ENCODE assay signal across 28 cellular contexts in the genomic region with DNA sequence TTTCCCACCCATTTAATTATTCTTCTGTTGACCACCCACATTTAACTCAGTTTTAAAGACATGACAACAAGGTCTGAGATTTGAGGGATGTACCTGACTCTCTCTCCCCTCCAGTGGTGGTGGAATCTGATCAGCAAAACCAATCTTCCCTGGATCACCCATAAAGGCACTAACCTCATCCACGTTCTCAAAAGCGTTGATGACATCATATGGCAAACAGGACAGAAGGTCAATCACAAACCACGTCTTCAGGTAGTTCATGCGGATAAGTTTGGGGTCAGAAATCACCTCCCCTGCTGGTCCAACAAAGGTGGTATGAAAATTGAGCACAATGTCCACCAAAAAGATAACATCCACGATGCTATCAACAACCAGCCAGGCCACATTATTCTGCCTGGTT.
"Had no signal": no experiment of that assay in that cellular context is flagged by ENCODE, and none has a peak within 500 bp of the region (broad histone marks: within the 10 kb centered on the region; RNA-seq: fewer than 3 reads in every experiment).

No MANE protein-coding gene starts in this region.

- H3K27ac Mint-ChIP-seq: stimulated activated effector memory CD8-positive, alpha-beta T cell treated with anti-CD3 and anti-CD28 coated beads, Interleukin-12 subunit alpha, Interleukin-12 subunit beta, amount 100 ng/mL, for 72 hours; stimulated activated memory B cell treated with anti-CD40 and anti-IgM and Interleukin-4, amounts not matched to agents 10 μg/mL and 1 μg/mL and 100 μg/mL, for 72 hours; stimulated activated naive B cell treated with anti-CD40 and anti-IgM and Interleukin-4, amounts not matched to agents 10 μg/mL and 1 μg/mL and 100 μg/mL, for 72 hours; stimulated activated naive CD8-positive, alpha-beta T cell treated with anti-CD3 and anti-CD28 coated beads, Interleukin-15, amount 100 ng/mL, for 72 hours; stimulated activated naive CD8-positive, alpha-beta T cell treated with anti-CD3 and anti-CD28 coated beads, Interleukin-15, Interleukin-2, amounts not matched to agents 100 ng/mL and 50 ng/mL, for 24 hours; type B pancreatic cell had no signal

- H3K27ac ChIP-seq: stomach, suprapubic skin, testis, thoracic aorta, thyroid gland, tibial artery, tibial nerve, transverse colon, upper lobe of left lung, upper lobe of right lung, uterus, vagina had no signal

- H3K4me3 ChIP-seq: stomach, suprapubic skin, testis, thoracic aorta, thyroid gland, tibial artery, tibial nerve, transverse colon, upper lobe of left lung, upper lobe of right lung, uterus, vagina had no signal

- H3K36me3 Mint-ChIP-seq: stimulated activated effector memory CD8-positive, alpha-beta T cell treated with anti-CD3 and anti-CD28 coated beads, Interleukin-12 subunit alpha, Interleukin-12 subunit beta, amount 100 ng/mL, for 72 hours; stimulated activated memory B cell treated with anti-CD40 and anti-IgM and Interleukin-4, amounts not matched to agents 10 μg/mL and 1 μg/mL and 100 μg/mL, for 72 hours; stimulated activated naive B cell treated with anti-CD40 and anti-IgM and Interleukin-4, amounts not matched to agents 10 μg/mL and 1 μg/mL and 100 μg/mL, for 72 hours; type B pancreatic cell had no signal

- H3K4me1 ChIP-seq: stomach, suprapubic skin, testis, thyroid gland, tibial artery, tibial nerve, transverse colon, upper lobe of left lung, upper lobe of right lung, uterus, vagina had no signal

- H3K36me3 ChIP-seq: stomach, suprapubic skin, thoracic aorta, thyroid gland, tibial artery, tibial nerve, transverse colon, upper lobe of left lung, upper lobe of right lung, uterus, vagina had no signal

- DNase-seq: stimulated activated CD4-positive, alpha-beta T cell treated with anti-CD3 and anti-CD28 coated beads, Interleukin-2, amount 100 ng/mL, for 48 hours; stimulated activated CD4-positive, alpha-beta T cell treated with anti-CD3 and anti-CD28 coated beads, Interleukin-4, amount 100 ng/mL, for 1 hour; stimulated activated CD4-positive, alpha-beta T cell treated with anti-CD3 and anti-CD28 coated beads, Interleukin-4, amount 100 ng/mL, for 24 hours; stimulated activated CD4-positive, alpha-beta T cell treated with anti-CD3 and anti-CD28 coated beads, Interleukin-4, amount 100 ng/mL, for 4 hours; stimulated activated CD8-positive, alpha-beta memory T cell treated with anti-CD3 and anti-CD28 coated beads, Interleukin-4, amount 100 ng/mL, for 48 hours; stimulated activated naive B cell treated with anti-CD40 and anti-IgM and Interleukin-4, amounts not matched to agents 10 μg/mL and 1 μg/mL and 100 μg/mL, for 72 hours; stimulated activated naive CD4-positive, alpha-beta T cell; stimulated activated naive CD4-positive, alpha-beta T cell treated with Interleukin-2 at 50 U/mL for 16 hours; stimulated activated naive CD8-positive, alpha-beta T cell treated with anti-CD3 and anti-CD28 coated beads, Interleukin-15, amount 100 ng/mL, for 72 hours; stimulated activated naive CD8-positive, alpha-beta T cell treated with anti-CD3 and anti-CD28 coated beads, Interleukin-15, Interleukin-2, amounts not matched to agents 100 U/mL and 50 U/mL, for 24 hours; stomach; substantia nigra; testis; thyroid gland; tibial artery; transverse colon; upper lobe of left lung; upper lobe of right lung; uterus had no signal

- H3K9me3 Mint-ChIP-seq: stimulated activated effector memory CD8-positive, alpha-beta T cell treated with anti-CD3 and anti-CD28 coated beads, Interleukin-12 subunit alpha, Interleukin-12 subunit beta, amount 100 ng/mL, for 72 hours; stimulated activated memory B cell treated with anti-CD40 and anti-IgM and Interleukin-4, amounts not matched to agents 10 μg/mL and 1 μg/mL and 100 μg/mL, for 72 hours; stimulated activated naive CD8-positive, alpha-beta T cell treated with anti-CD3 and anti-CD28 coated beads, Interleukin-15, amount 100 ng/mL, for 72 hours; stimulated activated naive CD8-positive, alpha-beta T cell treated with anti-CD3 and anti-CD28 coated beads, Interleukin-15, Interleukin-2, amounts not matched to agents 100 ng/mL and 50 ng/mL, for 24 hours; type B pancreatic cell had no signal

- H3K27me3 ChIP-seq: stomach, suprapubic skin, testis, thyroid gland, tibial artery, tibial nerve, transverse colon, upper lobe of left lung, upper lobe of right lung, uterus, vagina had no signal

- ATAC-seq: stimulated activated effector memory CD8-positive, alpha-beta T cell treated with anti-CD3 and anti-CD28 coated beads, Interleukin-12 subunit alpha, Interleukin-12 subunit beta, amount 100 ng/mL, for 72 hours; stimulated activated memory B cell treated with anti-CD40 and anti-IgM and Interleukin-4, amounts not matched to agents 10 μg/mL and 1 μg/mL and 100 μg/mL, for 72 hours; stimulated activated naive B cell treated with anti-CD40 and anti-IgM and Interleukin-4, amounts not matched to agents 10 μg/mL and 1 μg/mL and 100 μg/mL, for 72 hours; stimulated activated naive CD8-positive, alpha-beta T cell treated with anti-CD3 and anti-CD28 coated beads, Interleukin-15, amount 100 ng/mL, for 72 hours; stimulated activated naive CD8-positive, alpha-beta T cell treated with anti-CD3 and anti-CD28 coated beads, Interleukin-15, Interleukin-2, amounts not matched to agents 100 U/mL and 50 U/mL, for 24 hours; upper lobe of right lung had no signal

- FAIRE-seq: urothelium cell line had no signal

- H3K4me1 Mint-ChIP-seq: stimulated activated effector memory CD8-positive, alpha-beta T cell treated with anti-CD3 and anti-CD28 coated beads, Interleukin-12 subunit alpha, Interleukin-12 subunit beta, amount 100 ng/mL, for 72 hours; stimulated activated memory B cell treated with anti-CD40 and anti-IgM and Interleukin-4, amounts not matched to agents 10 μg/mL and 1 μg/mL and 100 μg/mL, for 72 hours; stimulated activated naive B cell treated with anti-CD40 and anti-IgM and Interleukin-4, amounts not matched to agents 10 μg/mL and 1 μg/mL and 100 μg/mL, for 72 hours; stimulated activated naive CD8-positive, alpha-beta T cell treated with anti-CD3 and anti-CD28 coated beads, Interleukin-15, amount 100 ng/mL, for 72 hours had no signal

- H3K4me3 Mint-ChIP-seq: stimulated activated effector memory CD8-positive, alpha-beta T cell treated with anti-CD3 and anti-CD28 coated beads, Interleukin-12 subunit alpha, Interleukin-12 subunit beta, amount 100 ng/mL, for 72 hours; stimulated activated memory B cell treated with anti-CD40 and anti-IgM and Interleukin-4, amounts not matched to agents 10 μg/mL and 1 μg/mL and 100 μg/mL, for 72 hours; stimulated activated naive B cell treated with anti-CD40 and anti-IgM and Interleukin-4, amounts not matched to agents 10 μg/mL and 1 μg/mL and 100 μg/mL, for 72 hours; stimulated activated naive CD8-positive, alpha-beta T cell treated with anti-CD3 and anti-CD28 coated beads, Interleukin-15, amount 100 ng/mL, for 72 hours; stimulated activated naive CD8-positive, alpha-beta T cell treated with anti-CD3 and anti-CD28 coated beads, Interleukin-15, Interleukin-2, amounts not matched to agents 100 ng/mL and 50 ng/mL, for 24 hours; type B pancreatic cell had no signal

- H3K9me3 ChIP-seq: stomach, suprapubic skin, testis, thoracic aorta, thyroid gland, tibial artery, tibial nerve, transverse colon, upper lobe of left lung, upper lobe of right lung, uterus, vagina had no signal
